In the genomic region with DNA sequence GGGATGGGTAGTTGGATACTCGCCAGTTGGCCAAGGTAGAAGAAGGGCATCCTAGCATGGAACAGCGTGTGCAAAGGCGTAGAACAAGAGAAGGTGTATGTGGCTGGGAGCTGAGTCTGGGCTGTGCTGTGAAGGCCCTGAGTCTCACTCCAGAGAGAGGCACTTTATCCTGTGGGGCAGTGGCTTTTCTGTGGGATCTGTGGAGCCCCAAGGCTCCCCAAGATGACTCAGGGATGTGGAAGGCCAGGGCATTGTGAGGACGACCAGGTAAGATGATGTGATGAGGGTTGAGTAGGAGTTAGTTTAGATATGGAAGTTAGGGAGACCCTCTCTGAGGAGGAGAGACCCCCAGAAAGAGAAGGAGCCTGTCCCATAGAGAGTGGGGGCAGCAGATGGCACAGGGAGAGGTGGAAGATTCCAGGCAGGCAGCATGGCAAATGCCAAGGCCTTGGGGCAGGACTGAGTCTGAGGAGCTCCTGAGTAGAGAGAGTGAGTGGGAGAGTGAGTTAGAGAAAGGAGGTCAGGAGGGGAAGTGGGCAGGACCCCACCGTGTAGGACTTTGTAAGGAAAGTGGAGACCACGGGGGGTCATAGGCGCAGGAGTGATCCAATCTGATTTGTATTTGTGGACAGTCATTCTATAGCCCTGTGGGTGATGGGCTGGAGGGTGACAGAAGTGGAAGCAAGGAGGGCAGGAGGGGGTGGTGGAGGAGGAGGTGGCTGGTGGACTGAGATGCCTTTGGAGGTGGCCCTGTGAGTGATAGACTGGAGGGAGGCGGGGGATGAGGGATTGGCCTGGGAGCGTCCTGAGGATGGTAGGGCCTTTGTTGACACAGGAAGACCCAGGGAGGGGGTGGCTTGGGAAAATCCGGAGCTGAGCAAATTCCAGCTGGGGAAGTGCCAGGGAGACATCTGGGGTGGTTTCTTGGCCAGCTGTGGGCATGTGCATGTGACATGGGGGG, we compare ENCODE assay signal across 12 cellular contexts. TPM values are rescaled to one million over a fixed set of nuclear protein-coding genes. Genes with fewer than 3 reads are reported as not detected.
A peak's percentile ranks its signal among the peaks of the same experiment; 100 is the strongest.
DNase-seq lines count a peak whose midpoint lies in the region; ATAC-seq and TF ChIP-seq lines count a peak whose summit lies in the region.
"Had no signal": no experiment of that assay in that cellular context is flagged by ENCODE, and none has a peak within 500 bp of the region (broad histone marks: within the 10 kb centered on the region; RNA-seq: fewer than 3 reads in every experiment).

No MANE protein-coding gene starts in this region.

- H3K9me3 ChIP-seq in body of pancreas (no peaks in the 10 kb centered on the region), right cardiac atrium (ENCODE audit: control insufficient read depth, low read length) (no peaks in the 10 kb centered on the region), upper lobe of left lung (no peaks in the 10 kb centered on the region)

- peak; percentile 57 for DNase-seq in HFF-Myc (ENCODE audit: extremely low read depth, low read depth)
- DNase-seq in body of pancreas: peak; percentile 75 to 94 (median 87)
- peak in 1 of 3 donors; percentile 62 for DNase-seq in right cardiac atrium
- DNase-seq in upper lobe of left lung: no peak
- DNase-seq in activated gamma-delta T cell (lab: John Stamatoyannopoulos, UW): no peak
- DNase-seq: activated CD4-positive, alpha-beta memory T cell treated with anti-CD3 and anti-CD28 coated beads, Interleukin-2, amount 10 ng/mL, durations not matched to agents 7 days and 5 days; MV-4-11; NCI-H526 had no signal

- TF ChIP-seq CTCF in HFF-Myc (IDR thresholded peaks at IDR 0.05; ENCODE audit: low read depth, low read length, missing control alignments): no peak
- no peak for TF ChIP-seq CTCF in body of pancreas (IDR thresholded peaks at IDR 0.05)
- no peak for TF ChIP-seq CTCF in upper lobe of left lung (IDR thresholded peaks at IDR 0.05)

- H3K4me3 ChIP-seq in HFF-Myc (replicated peaks; ENCODE audit: low read depth, low read length) (no peak overlapping the region), body of pancreas (no peak overlapping the region), right cardiac atrium (ENCODE audit: low read length) (no peak overlapping the region), upper lobe of left lung (no peak overlapping the region)
- H3K4me3 ChIP-seq: dorsolateral prefrontal cortex, GM12878 had no signal

- no peak for TF ChIP-seq POLR2A in body of pancreas (IDR thresholded peaks at IDR 0.05)
- TF ChIP-seq POLR2A in upper lobe of left lung (IDR thresholded peaks at IDR 0.05): no peak

- H3K36me3 ChIP-seq in body of pancreas (replicated peaks in 1 of 2; ENCODE audit: insufficient read depth in 1 of 2, low read depth in 2 of 2) (no peaks in the 10 kb centered on the region), upper lobe of left lung (no peaks in the 10 kb centered on the region)

- H3K4me1 ChIP-seq in body of pancreas: peaks cover 24% of the 10 kb centered on the region
- peaks cover 2% of the 10 kb centered on the region for H3K4me1 ChIP-seq in right cardiac atrium (ENCODE audit: control insufficient read depth, insufficient read depth, low read length)
- H3K4me1 ChIP-seq in upper lobe of left lung: peaks cover 0 to 4% (median 0%) of the 10 kb centered on the region in 4 donors

- ATAC-seq in body of pancreas (peak; percentile 83), right cardiac atrium (peak; percentile 32 to 52), upper lobe of left lung (ENCODE audit: low FRiP score in 2 of 2) (peak; percentile 24 to 36), HG02938 (IDR thresholded peaks at IDR 0.05; ENCODE audit: unreplicated experiment) (no peak), SK-N-SH treated with all-trans-retinoic acid at 6 μM for 48 hours (no peak)
- ATAC-seq: GM12878 had no signal

- intact Hi-C loops in body of pancreas (cut with DNase I): no loop called here
- intact Hi-C loops in right cardiac atrium (cut with DNase I): no loop called here

- H3K27ac ChIP-seq in body of pancreas (peak overlapping the region in 2 of 4 donors; percentile 25 to 66), right cardiac atrium (ENCODE audit: low read length) (no peak overlapping the region), upper lobe of left lung (no peak overlapping the region)
- H3K27ac ChIP-seq: dorsolateral prefrontal cortex had no signal

- 54 to 55% methylated on average over 10 of the region's 10 CpGs for WGBS in body of pancreas, 2 donors
- 63% methylated on average over 10 of the region's 10 CpGs for WGBS in right cardiac atrium
- WGBS in upper lobe of left lung, 2 donors: 68 to 72% methylated on average over 10 of the region's 10 CpGs

- no peaks in the 10 kb centered on the region for H3K27me3 ChIP-seq in body of pancreas
- H3K27me3 ChIP-seq in right cardiac atrium (ENCODE audit: control insufficient read depth, insufficient read depth): no peaks in the 10 kb centered on the region
- H3K27me3 ChIP-seq in upper lobe of left lung: no peaks in the 10 kb centered on the region
- H3K27me3 ChIP-seq: dorsolateral prefrontal cortex had no signal

- no peak for TF ChIP-seq EP300 in upper lobe of left lung (IDR thresholded peaks at IDR 0.05)

TF ChIP-seq in SK-N-SH treated with all-trans-retinoic acid at 6 μM for 48 hours, 23 proteins besides CTCF, POLR2A, EP300 and RAD21:
- TF ChIP-seq ZNF8 (CRISPR knock-in tag; IDR thresholded peaks at IDR 0.05): no peak
- TF ChIP-seq, protein P1, sequence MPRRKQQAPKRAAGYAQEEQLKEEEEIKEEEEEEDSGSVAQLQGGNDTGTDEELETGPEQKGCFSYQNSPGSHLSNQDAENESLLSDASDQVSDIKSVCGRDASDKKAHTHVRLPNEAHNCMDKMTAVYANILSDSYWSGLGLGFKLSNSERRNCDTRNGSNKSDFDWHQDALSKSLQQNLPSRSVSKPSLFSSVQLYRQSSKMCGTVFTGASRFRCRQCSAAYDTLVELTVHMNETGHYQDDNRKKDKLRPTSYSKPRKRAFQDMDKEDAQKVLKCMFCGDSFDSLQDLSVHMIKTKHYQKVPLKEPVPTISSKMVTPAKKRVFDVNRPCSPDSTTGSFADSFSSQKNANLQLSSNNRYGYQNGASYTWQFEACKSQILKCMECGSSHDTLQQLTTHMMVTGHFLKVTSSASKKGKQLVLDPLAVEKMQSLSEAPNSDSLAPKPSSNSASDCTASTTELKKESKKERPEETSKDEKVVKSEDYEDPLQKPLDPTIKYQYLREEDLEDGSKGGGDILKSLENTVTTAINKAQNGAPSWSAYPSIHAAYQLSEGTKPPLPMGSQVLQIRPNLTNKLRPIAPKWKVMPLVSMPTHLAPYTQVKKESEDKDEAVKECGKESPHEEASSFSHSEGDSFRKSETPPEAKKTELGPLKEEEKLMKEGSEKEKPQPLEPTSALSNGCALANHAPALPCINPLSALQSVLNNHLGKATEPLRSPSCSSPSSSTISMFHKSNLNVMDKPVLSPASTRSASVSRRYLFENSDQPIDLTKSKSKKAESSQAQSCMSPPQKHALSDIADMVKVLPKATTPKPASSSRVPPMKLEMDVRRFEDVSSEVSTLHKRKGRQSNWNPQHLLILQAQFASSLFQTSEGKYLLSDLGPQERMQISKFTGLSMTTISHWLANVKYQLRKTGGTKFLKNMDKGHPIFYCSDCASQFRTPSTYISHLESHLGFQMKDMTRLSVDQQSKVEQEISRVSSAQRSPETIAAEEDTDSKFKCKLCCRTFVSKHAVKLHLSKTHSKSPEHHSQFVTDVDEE (CRISPR knock-in tag; IDR thresholded peaks at IDR 0.05): no peak
- TF ChIP-seq PPARA (CRISPR knock-in tag; IDR thresholded peaks at IDR 0.05; ENCODE audit: borderline replicate concordance): no peak
- TF ChIP-seq, protein P2, sequence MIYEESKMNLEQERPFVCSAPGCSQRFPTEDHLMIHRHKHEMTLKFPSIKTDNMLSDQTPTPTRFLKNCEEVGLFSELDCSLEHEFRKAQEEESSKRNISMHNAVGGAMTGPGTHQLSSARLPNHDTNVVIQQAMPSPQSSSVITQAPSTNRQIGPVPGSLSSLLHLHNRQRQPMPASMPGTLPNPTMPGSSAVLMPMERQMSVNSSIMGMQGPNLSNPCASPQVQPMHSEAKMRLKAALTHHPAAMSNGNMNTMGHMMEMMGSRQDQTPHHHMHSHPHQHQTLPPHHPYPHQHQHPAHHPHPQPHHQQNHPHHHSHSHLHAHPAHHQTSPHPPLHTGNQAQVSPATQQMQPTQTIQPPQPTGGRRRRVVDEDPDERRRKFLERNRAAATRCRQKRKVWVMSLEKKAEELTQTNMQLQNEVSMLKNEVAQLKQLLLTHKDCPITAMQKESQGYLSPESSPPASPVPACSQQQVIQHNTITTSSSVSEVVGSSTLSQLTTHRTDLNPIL (CRISPR knock-in tag; IDR thresholded peaks at IDR 0.05; ENCODE audit: low read depth): no peak
- no peak for TF ChIP-seq ZC3H10 (CRISPR knock-in tag; IDR thresholded peaks at IDR 0.05)
- no peak for TF ChIP-seq BACH2 (CRISPR knock-in tag; IDR thresholded peaks at IDR 0.05; ENCODE audit: borderline replicate concordance)
- TF ChIP-seq ISL1 (CRISPR knock-in tag; IDR thresholded peaks at IDR 0.05): no peak
- TF ChIP-seq CSDC2 (CRISPR knock-in tag; IDR thresholded peaks at IDR 0.05): no peak
- no peak for TF ChIP-seq TCF4 (CRISPR knock-in tag; IDR thresholded peaks at IDR 0.05; ENCODE audit: borderline replicate concordance)
- no peak for TF ChIP-seq GLIS3 (CRISPR knock-in tag; IDR thresholded peaks at IDR 0.05)
- no peak for TF ChIP-seq ZFP3 (CRISPR knock-in tag; IDR thresholded peaks at IDR 0.05)
- TF ChIP-seq ARNTL (CRISPR knock-in tag; IDR thresholded peaks at IDR 0.05; ENCODE audit: borderline replicate concordance, low read depth): no peak
- no peak for TF ChIP-seq RARB (CRISPR knock-in tag; IDR thresholded peaks at IDR 0.05)

RNA-seq across cellular contexts. Expression of a gene that starts 50.3 kb away (rescaled TPM):
- total RNA-seq in body of pancreas (10 to 100 TPM; 18.9 to 54.7 TPM), right cardiac atrium (100 to 1,000 TPM; 165 to 323 (median 258) TPM), upper lobe of left lung (10 to 100 TPM in 4 of 6 donors, 1 to 10 TPM in 2; 2.1 to 85.7 (median 19.5) TPM)
- 124 TPM for polyA plus RNA-seq in right cardiac atrium
- total RNA-seq: activated CD4-positive, alpha-beta memory T cell treated with anti-CD3 and anti-CD28 coated beads, Interleukin-2, amount 10 ng/mL, durations not matched to agents 7 days and 5 days had no signal

Comparison
In these comparisons a context has a peak if more than half of its experiments do, and no peak if none do; other contexts are left out.
1. DNase-seq: peak in HFF-Myc (single experiment) and body of pancreas (4 of 4); none in upper lobe of left lung (0 of 2) and activated gamma-delta T cell (single experiment).
2. ATAC-seq: peak in body of pancreas (single experiment), right cardiac atrium (2 of 2) and upper lobe of left lung (2 of 2); none in HG02938 (single experiment) and SK-N-SH treated with all-trans-retinoic acid at 6 μM for 48 hours (single experiment).